24 cellular contexts compared by ENCODE assay signal in genomic region chr5:115363879-115364278, GRCh38.
A peak's percentile ranks its signal among the peaks of the same experiment; 100 is the strongest.
DNase-seq lines count a peak whose midpoint lies in the region; ATAC-seq, FAIRE-seq and TF ChIP-seq lines count a peak whose summit lies in the region.
"Had no signal": no experiment of that assay in that cellular context is flagged by ENCODE, and none has a peak within 500 bp of the region (broad histone marks: within the 10 kb centered on the region; RNA-seq: fewer than 3 reads in every experiment).

No MANE protein-coding gene starts in this region.

- H3K36me3 Mint-ChIP-seq in neural progenitor cell, result no peaks in the 10 kb centered on the region
- H3K36me3 Mint-ChIP-seq: CD8-positive, alpha-beta T cell had no signal

- ATAC-seq in IMR-90 (ENCODE audit: low read depth) (no peak), HepG2 (no peak), GM18520 (IDR thresholded peaks at IDR 0.05; ENCODE audit: unreplicated experiment) (no peak)
- ATAC-seq: CD8-positive, alpha-beta T cell had no signal

- in situ Hi-C loops in IMR-90 (cut with MboI; ENCODE audit: low sequenced_read_pairs) (no loop called here), HepG2 (cut with HindIII; ENCODE audit: extremely low pct_ligation_motif_present, low pct_unique_long_range_greater_than_20kb) (no loop called here)

- H3K27ac ChIP-seq in IMR-90 (ENCODE audit: insufficient read depth, low read length) (no peak overlapping the region), Karpas-422 (ENCODE audit: low read length) (no peak overlapping the region), suprapubic skin (no peak overlapping the region), HepG2 (ENCODE audit: extremely low read length, insufficient read depth, low read length) (no peak overlapping the region), neural progenitor cell (no peak overlapping the region)
- H3K27ac ChIP-seq: BLaER1 treated with 17β-estradiol and CSF1 and Interleukin-3, amounts not matched to agents 10 nM and 100 nM; C4-2B had no signal

- 0 out of 2 replicates have a peak overlapping the region, but pooled peaks have one; percentile 15 for H3K14ac ChIP-seq in IMR-90 (replicated peaks; ENCODE audit: low read depth, low read length)

- H4K20me1 ChIP-seq in IMR-90 (ENCODE audit: insufficient read depth, low read length) (no peaks in the 10 kb centered on the region), Karpas-422 (ENCODE audit: insufficient read depth, low read depth, low read length) (no peaks in the 10 kb centered on the region), HepG2 (ENCODE audit: insufficient read depth, low read length) (no peaks in the 10 kb centered on the region), neural progenitor cell (ENCODE audit: low read depth) (no peaks in the 10 kb centered on the region)
- H4K20me1 ChIP-seq: BLaER1 treated with 17β-estradiol and CSF1 and Interleukin-3, amounts not matched to agents 10 nM and 100 nM had no signal

- H3K4me3 ChIP-seq in IMR-90 (ENCODE audit: insufficient read depth, low read depth, low read length) (no peak overlapping the region), Karpas-422 (ENCODE audit: low read length) (no peak overlapping the region), fibroblast of the aortic adventitia (ENCODE audit: low read depth, low read length) (no peak overlapping the region), suprapubic skin (no peak overlapping the region), HepG2 (replicated peaks in 1 of 3; ENCODE audit: insufficient read depth in 1 of 3, low read depth in 2 of 3, low read length in 3 of 3) (no peak overlapping the region), neural progenitor cell (no peak overlapping the region)
- H3K4me3 ChIP-seq: BLaER1 treated with 17β-estradiol and CSF1 and Interleukin-3, amounts not matched to agents 10 nM and 100 nM had no signal

- H3K4me2 ChIP-seq in IMR-90 (ENCODE audit: low read depth, low read length) (no peak overlapping the region), Karpas-422 (ENCODE audit: low read depth, low read length, poor library complexity, severe bottlenecking) (no peak overlapping the region), HepG2 (ENCODE audit: low read depth, low read length) (no peak overlapping the region), neural progenitor cell (no peak overlapping the region)
- H3K4me2 ChIP-seq: BLaER1 treated with 17β-estradiol and CSF1 and Interleukin-3, amounts not matched to agents 10 nM and 100 nM had no signal

- TF ChIP-seq CTCF in IMR-90 (conservative IDR thresholded peaks at IDR 0.05; ENCODE audit: low read depth, low read length) (no peak), fibroblast of the aortic adventitia (IDR thresholded peaks at IDR 0.05; ENCODE audit: insufficient read depth, low read length) (no peak), suprapubic skin (IDR thresholded peaks at IDR 0.05) (no peak), HepG2 (CRISPR knock-in tag; IDR thresholded peaks at IDR 0.05) (no peak), neural progenitor cell (IDR thresholded peaks at IDR 0.05) (no peak)

- no peak overlapping the region for H3K18ac ChIP-seq in IMR-90 (ENCODE audit: low read depth, low read length)

- peaks cover 10% of the 10 kb centered on the region for H3K4me1 ChIP-seq in IMR-90 (ENCODE audit: control insufficient read depth, insufficient read depth, low read length)
- no peaks in the 10 kb centered on the region for H3K4me1 ChIP-seq in Karpas-422 (ENCODE audit: low read length)
- no peaks in the 10 kb centered on the region for H3K4me1 ChIP-seq in suprapubic skin
- H3K4me1 ChIP-seq in HepG2 (ENCODE audit: insufficient read depth, low read length), result no peaks in the 10 kb centered on the region
- H3K4me1 ChIP-seq in neural progenitor cell, result peaks cover 12% of the 10 kb centered on the region
- H3K4me1 ChIP-seq: BLaER1 treated with 17β-estradiol and CSF1 and Interleukin-3, amounts not matched to agents 10 nM and 100 nM had no signal

- no peaks in the 10 kb centered on the region; the same call in 1 of the 2 replicates for H3K9me2 ChIP-seq in Karpas-422 (replicated peaks; ENCODE audit: insufficient read depth, low read length)

- no peak overlapping the region for H3K56ac ChIP-seq in IMR-90 (ENCODE audit: extremely low read depth, insufficient read depth, low read length)

- no peak overlapping the region for H4K91ac ChIP-seq in IMR-90 (ENCODE audit: insufficient read depth, low read depth, low read length)

- no peak overlapping the region for H3K4me3 Mint-ChIP-seq in neural progenitor cell
- H3K4me3 Mint-ChIP-seq: B cell; CD4-positive, alpha-beta T cell; CD8-positive, alpha-beta T cell had no signal

- POLR2A ChIA-PET in IMR-90 (lab: Charles Lee; ENCODE audit: unreplicated experiment) (no interaction called here), HepG2 (lab: Yijun Ruan, JAX) (no interaction called here)

- intact Hi-C loops in IMR-90 (cut with micrococcal nuclease), result no loop called here
- intact Hi-C loops in HepG2 (cut with micrococcal nuclease; ENCODE audit: unreplicated experiment), result no loop called here

- H2BK15ac ChIP-seq in IMR-90 (ENCODE audit: low read depth, low read length), result no peak overlapping the region

- no peak overlapping the region for H2AK9ac ChIP-seq in IMR-90 (replicated peaks; ENCODE audit: low read depth, low read length, poor library complexity)

- H3K9me3 ChIP-seq in IMR-90 (ENCODE audit: control insufficient read depth, insufficient read depth, low read length) (no peaks in the 10 kb centered on the region), Karpas-422 (ENCODE audit: low read length) (no peaks in the 10 kb centered on the region), suprapubic skin (no peaks in the 10 kb centered on the region), HepG2 (ENCODE audit: low read length) (no peaks in the 10 kb centered on the region), neural progenitor cell (ENCODE audit: low read depth) (no peaks in the 10 kb centered on the region)
- H3K9me3 ChIP-seq: Caco-2 had no signal

- no peak overlapping the region for H3K23ac ChIP-seq in IMR-90 (ENCODE audit: low read depth, low read length)

- no peak overlapping the region for H2AK5ac ChIP-seq in IMR-90 (ENCODE audit: low read depth, low read length)

- no peak overlapping the region for H2BK120ac ChIP-seq in IMR-90 (ENCODE audit: low read depth, low read length)

- TF ChIP-seq POLR2A in IMR-90 (IDR thresholded peaks at IDR 0.05; ENCODE audit: low read depth, low read length) (no peak), suprapubic skin (IDR thresholded peaks at IDR 0.05) (no peak), HepG2 (IDR thresholded peaks at IDR 0.05; ENCODE audit: insufficient read depth in 1 of 2, low read depth in 2 of 2, low read length in 2 of 2) (no peak)

- dilution Hi-C loops in IMR-90 (cut with HindIII; ENCODE audit: low sequenced_read_pairs, unreplicated experiment), result no loop called here

- no peaks in the 10 kb centered on the region for H3K9me3 Mint-ChIP-seq in neural progenitor cell
- H3K9me3 Mint-ChIP-seq: CD4-positive, alpha-beta T cell; CD8-positive, alpha-beta T cell had no signal

- no peak overlapping the region for H3K4ac ChIP-seq in IMR-90 (ENCODE audit: low read depth, low read length)

- no peak for DNase-seq in IMR-90
- peak; percentile 19 for DNase-seq in Karpas-422
- peak; percentile 13 for DNase-seq in NCI-H69 (lab: John Stamatoyannopoulos, UW)
- DNase-seq in fibroblast of the aortic adventitia (ENCODE audit: low read depth), result peak; percentile 18
- no peak for DNase-seq in suprapubic skin (ENCODE audit: low spot score in 2 of 2)
- DNase-seq in HepG2 (ENCODE audit: low spot score), result no peak
- DNase-seq in neural progenitor cell (ENCODE audit: low spot score), result no peak
- DNase-seq: 8988T; ACHN; AML-193; Caco-2; Calu3; CD4-positive, alpha-beta T cell; CD8-positive, alpha-beta T cell; DMS79 treated with DMSO at 0.1 percent for 48 hours; GF-D8 had no signal

- peaks cover 4% of the 10 kb centered on the region for H3F3A ChIP-seq in neural progenitor cell (ENCODE audit: low read depth)

- H3K27me3 ChIP-seq in IMR-90 (ENCODE audit: control insufficient read depth, insufficient read depth, low read length) (no peaks in the 10 kb centered on the region), Karpas-422 (ENCODE audit: low read length) (no peaks in the 10 kb centered on the region), suprapubic skin (no peaks in the 10 kb centered on the region), HepG2 (ENCODE audit: control insufficient read depth in 1 of 2, insufficient read depth in 2 of 2, low read length in 2 of 2) (no peaks in the 10 kb centered on the region; a peak in 1 of 5 replicates), neural progenitor cell (no peaks in the 10 kb centered on the region)
- H3K27me3 ChIP-seq: BLaER1 treated with 17β-estradiol and CSF1 and Interleukin-3, amounts not matched to agents 10 nM and 100 nM had no signal

- CTCF ChIA-PET in IMR-90 (lab: Yijun Ruan, JAX), result interaction anchor here (1.2 kb wide), 1 partner anchor 152 kb away, joined by 3 read pairs; no protein-coding TSS in a partner anchor
- CTCF ChIA-PET in HepG2 (lab: Yijun Ruan, JAX; ENCODE audit: low intra/inter-chr PET ratio, low total read pairs), result no interaction called here

- no TSS peak for BruUV-seq in IMR-90 (replicated peaks; lab: Mats Ljungman, UMichigan)
- no TSS peak for BruUV-seq in HepG2 (replicated peaks; lab: Mats Ljungman, UMichigan)

- no peak overlapping the region for H2BK20ac ChIP-seq in IMR-90 (ENCODE audit: low read depth, low read length)

- TF ChIP-seq RAD21 in IMR-90 (IDR thresholded peaks at IDR 0.05; ENCODE audit: low read length), result no peak
- TF ChIP-seq RAD21 in HepG2 (CRISPR knock-in tag; IDR thresholded peaks at IDR 0.05), result no peak

- WGBS in IMR-90 (ENCODE audit: extremely low coverage in 2 of 2, insufficient read length in 1 of 2), 2 experiments, result 67% methylated on average over 1 of the region's 4 CpGs; no CpG with 5 or more reads in 1 of the 2 experiments
- 85% methylated on average over 4 of the region's 4 CpGs for WGBS in suprapubic skin
- WGBS in HepG2 (ENCODE audit: low lambda C conversion rate), result 10% methylated on average over 3 of the region's 4 CpGs

- no peak overlapping the region for H4K8ac ChIP-seq in IMR-90 (ENCODE audit: low read depth in 2 of 2, low read length in 2 of 2)

- peaks cover 8% of the 10 kb centered on the region; the same call in 1 of the 2 replicates for H3K9me1 ChIP-seq in IMR-90 (ENCODE audit: insufficient read depth, low read length)

- no peak for FAIRE-seq in HepG2 (lab: Jason Lieb, UNC)
- FAIRE-seq: A204.1, D721Med, G401.6, GM12891 had no signal

- peaks cover 22% of the 10 kb centered on the region for H3K4me1 Mint-ChIP-seq in neural progenitor cell
- H3K4me1 Mint-ChIP-seq: B cell had no signal

- no peak overlapping the region for H3K9ac ChIP-seq in IMR-90 (ENCODE audit: low read depth, low read length)
- no peak overlapping the region for H3K9ac ChIP-seq in Karpas-422 (ENCODE audit: low read length)
- H3K9ac ChIP-seq in HepG2 (ENCODE audit: insufficient read depth, low read depth, low read length), result no peak overlapping the region
- no peak overlapping the region for H3K9ac ChIP-seq in neural progenitor cell
- H3K9ac ChIP-seq: BLaER1 treated with 17β-estradiol and CSF1 and Interleukin-3, amounts not matched to agents 10 nM and 100 nM had no signal

- TF ChIP-seq EP300 in suprapubic skin (IDR thresholded peaks at IDR 0.05), result no peak
- TF ChIP-seq EP300 in HepG2 (IDR thresholded peaks at IDR 0.05; ENCODE audit: low read depth in 2 of 2, low read length in 2 of 2), result no peak
- no peak for TF ChIP-seq EP300 in HepG2 (CRISPR knock-in tag; IDR thresholded peaks at IDR 0.05; ENCODE audit: borderline replicate concordance)

- H3K36me3 ChIP-seq in IMR-90 (ENCODE audit: control insufficient read depth, insufficient read depth, low read length), result no peaks in the 10 kb centered on the region
- no peaks in the 10 kb centered on the region for H3K36me3 ChIP-seq in Karpas-422 (ENCODE audit: insufficient read depth, low read length)
- H3K36me3 ChIP-seq in suprapubic skin, result no peaks in the 10 kb centered on the region
- H3K36me3 ChIP-seq in HepG2 (replicated peaks in 1 of 2; ENCODE audit: control insufficient read depth in 1 of 2, insufficient read depth in 2 of 2, low read length in 2 of 2), result no peaks in the 10 kb centered on the region
- no peaks in the 10 kb centered on the region for H3K36me3 ChIP-seq in neural progenitor cell
- H3K36me3 ChIP-seq: BLaER1 treated with 17β-estradiol and CSF1 and Interleukin-3, amounts not matched to agents 10 nM and 100 nM had no signal

- no peaks in the 10 kb centered on the region for H3K79me1 ChIP-seq in IMR-90 (ENCODE audit: low read depth in 1 of 2, low read length in 2 of 2)

- H2AFZ ChIP-seq in IMR-90 (replicated peaks; ENCODE audit: low read length, poor library complexity), result no peak overlapping the region
- no peak overlapping the region for H2AFZ ChIP-seq in Karpas-422 (ENCODE audit: low read length)
- no peak overlapping the region for H2AFZ ChIP-seq in HepG2 (ENCODE audit: low read length)
- H2AFZ ChIP-seq in neural progenitor cell (replicated peaks), result no peak overlapping the region

- no peak overlapping the region for H4K5ac ChIP-seq in IMR-90 (ENCODE audit: low read depth, low read length)

- H2BK5ac ChIP-seq in IMR-90 (ENCODE audit: low read depth, low read length, poor library complexity, severe bottlenecking), result no peak overlapping the region

- no peaks in the 10 kb centered on the region for H3K79me2 ChIP-seq in Karpas-422 (ENCODE audit: low read length)
- H3K79me2 ChIP-seq in HepG2 (ENCODE audit: insufficient read depth, low read length), result no peaks in the 10 kb centered on the region
- H3K79me2 ChIP-seq in neural progenitor cell (ENCODE audit: low read depth), result no peaks in the 10 kb centered on the region

- no peak overlapping the region for H3K27ac Mint-ChIP-seq in neural progenitor cell
- H3K27ac Mint-ChIP-seq: B cell; CD4-positive, alpha-beta T cell; CD8-positive, alpha-beta T cell had no signal

- no peaks in the 10 kb centered on the region for H3K27me3 Mint-ChIP-seq in neural progenitor cell (ENCODE audit: insufficient read depth, low read depth)

Comparison
In these comparisons a context has a peak if more than half of its experiments do, and no peak if none do; other contexts are left out.
1. DNase-seq: peak in Karpas-422 (single experiment), NCI-H69 (single experiment) and fibroblast of the aortic adventitia (single experiment); none in IMR-90 (single experiment), suprapubic skin (0 of 2), HepG2 (single experiment) and neural progenitor cell (single experiment).